In the genomic region with DNA sequence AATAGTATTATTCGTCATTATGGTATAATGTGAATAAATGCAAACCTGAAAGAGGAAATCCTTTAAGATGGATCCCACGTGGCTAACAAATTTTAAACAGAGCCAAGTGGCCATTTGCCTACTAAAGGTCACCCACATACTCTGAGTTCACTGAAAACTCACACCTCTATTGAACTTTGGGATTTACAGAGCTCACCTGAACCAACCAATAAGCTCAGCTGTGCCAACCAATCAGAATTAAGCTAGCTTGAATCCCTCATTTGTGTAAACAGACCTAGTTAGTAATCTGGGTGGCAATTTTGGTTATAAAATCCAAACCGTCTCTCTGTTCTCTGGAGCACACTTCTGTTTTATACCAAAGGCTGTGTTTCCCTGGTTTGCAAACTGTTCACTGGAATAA, we compare ENCODE assay signal across 22 cellular contexts.
"Had no signal": no experiment of that assay in that cellular context is flagged by ENCODE, and none has a peak within 500 bp of the region (broad histone marks: within the 10 kb centered on the region; RNA-seq: fewer than 3 reads in every experiment).

No MANE protein-coding gene starts in this region.

- FAIRE-seq: frontal cortex had no signal

- H3K27ac ChIP-seq: dorsolateral prefrontal cortex, parathyroid adenoma, testis, tibial nerve, upper lobe of right lung, uterus had no signal

- H3K4me3 ChIP-seq: dorsolateral prefrontal cortex, testis, tibial nerve, upper lobe of right lung, uterus had no signal

- H3K9me3 ChIP-seq: testis, upper lobe of right lung, uterus had no signal

- H3K36me3 ChIP-seq: tibial nerve, upper lobe of right lung, uterus had no signal

- H3K4me1 ChIP-seq: testis, uterus had no signal

- ATAC-seq: natural killer cell treated with Interleukin-12 subunit alpha and Interleukin-12 subunit beta and Interleukin-15 and Interleukin-18, amount 100 ng/mL, for 72 hours; sciatic nerve; stimulated activated effector memory CD8-positive, alpha-beta T cell treated with anti-CD3 and anti-CD28 coated beads, Interleukin-12 subunit alpha, Interleukin-12 subunit beta, amount 100 ng/mL, for 72 hours; upper lobe of right lung had no signal

- DNase-seq: dorsolateral prefrontal cortex; effector CD4-positive, alpha-beta T cell; hypothalamus; immature natural killer cell; islet precursor cell; kidney glomerular epithelial cell; mesendoderm; midbrain; naive B cell; stimulated activated CD4-positive, alpha-beta T cell treated with anti-CD3 and anti-CD28 coated beads, Interleukin-2, amount 100 ng/mL, for 24 hours; stimulated activated CD4-positive, alpha-beta T cell treated with anti-CD3 and anti-CD28 coated beads, Interleukin-4, amount 100 ng/mL, for 24 hours; stimulated activated naive CD4-positive, alpha-beta T cell treated with Interleukin-2 at 50 U/mL for 16 hours; substantia nigra; testis; upper lobe of right lung; uterus had no signal

- H3K27me3 ChIP-seq: dorsolateral prefrontal cortex, testis, tibial nerve, upper lobe of right lung, uterus had no signal

- H2AFZ ChIP-seq: parathyroid adenoma had no signal

- H3K9ac ChIP-seq: parathyroid adenoma had no signal
